27 cellular contexts compared by ENCODE assay signal in genomic region chr19:44717603-44718002, GRCh38. TPM values are rescaled to one million over a fixed set of nuclear protein-coding genes. Genes with fewer than 3 reads are reported as not detected.
DNase-seq lines count a peak whose midpoint lies in the region; ATAC-seq and TF ChIP-seq lines count a peak whose summit lies in the region.
"Had no signal": no experiment of that assay in that cellular context is flagged by ENCODE, and none has a peak within 500 bp of the region (broad histone marks: within the 10 kb centered on the region; RNA-seq: fewer than 3 reads in every experiment).

No MANE protein-coding gene starts in this region.

- no peak overlapping the region for H2BK120ac ChIP-seq in mesenchymal stem cell (ENCODE audit: low read depth, low read length)

- H3K18ac ChIP-seq in mesenchymal stem cell (ENCODE audit: low read depth in 1 of 2, low read length in 2 of 2): peak overlapping the region in 1 of 2 experiments; percentile 55

- peaks cover 4 to 46% (median 23%) of the 10 kb centered on the region in 12 donors for H3K4me1 ChIP-seq in heart left ventricle
- peaks cover 28 to 29% of the 10 kb centered on the region in 2 donors for H3K4me1 ChIP-seq in adrenal gland (replicated peaks in 1 of 2)
- peaks cover 17% of the 10 kb centered on the region for H3K4me1 ChIP-seq in mesenchymal stem cell (ENCODE audit: control insufficient read depth, insufficient read depth, low read depth, low read length)
- peaks cover 21 to 41% (median 35%) of the 10 kb centered on the region in 4 donors for H3K4me1 ChIP-seq in upper lobe of left lung

- H3K4me3 ChIP-seq in heart left ventricle (peak overlapping the region in 4 of 12 donors; percentile 30 to 47 (median 40)), adrenal gland (no peak overlapping the region), mesenchymal stem cell (ENCODE audit: insufficient read depth in 1 of 2, low read depth in 1 of 2, low read length in 2 of 2) (no peak overlapping the region), upper lobe of left lung (peak overlapping the region in 1 of 4 donors; percentile 28)

- peak overlapping the region; percentile 71 for H3K9ac ChIP-seq in mesenchymal stem cell (ENCODE audit: low read length)

- WGBS in heart left ventricle, 4 donors: 87 to 92% (median 92%) methylated on average over 6 of the region's 6 CpGs
- 84 to 93% (median 91%) methylated on average over 5 to 6 of the region's 6 CpGs for WGBS in adrenal gland, 4 donors
- 89% methylated on average over 3 of the region's 6 CpGs for WGBS in mesenchymal stem cell
- 80 to 81% methylated on average over 6 of the region's 6 CpGs for WGBS in upper lobe of left lung, 2 donors

- H3K23ac ChIP-seq in mesenchymal stem cell (ENCODE audit: low read length in 2 of 2): no peak overlapping the region

- TF ChIP-seq EP300 in upper lobe of left lung (IDR thresholded peaks at IDR 0.05): no peak

- no peak overlapping the region for H2BK5ac ChIP-seq in mesenchymal stem cell (ENCODE audit: low read depth, low read length, poor library complexity, severe bottlenecking)

- peak overlapping the region; percentile 39 to 96 (median 81) for H3K27ac ChIP-seq in heart left ventricle
- peak overlapping the region in 4 of 5 donors; percentile 71 to 93 (median 92) for H3K27ac ChIP-seq in adrenal gland
- H3K27ac ChIP-seq in mesenchymal stem cell (ENCODE audit: low read length, poor library complexity, severe bottlenecking): no peak overlapping the region
- H3K27ac ChIP-seq in upper lobe of left lung: peak overlapping the region in 3 of 4 donors; percentile 84 to 91 (median 90)
- H3K27ac ChIP-seq: HL-60, WERI-Rb-1 had no signal

- H3K4me2 ChIP-seq in mesenchymal stem cell (ENCODE audit: low read length, poor library complexity, severe bottlenecking): no peak overlapping the region

- no peaks in the 10 kb centered on the region for H3K79me1 ChIP-seq in mesenchymal stem cell (replicated peaks; ENCODE audit: low read length, poor library complexity, severe bottlenecking)

- intact Hi-C loops in heart left ventricle (cut with DNase I) (loop anchor here in 1 of 10 donors (1.0 kb wide), 1 partner anchor 22 kb away; no protein-coding TSS in a partner anchor), cardiac septum (cut with DNase I) (loop anchor here (2.0 kb wide), 1 partner anchor 29 kb away; no protein-coding TSS in a partner anchor), adrenal gland (cut with DNase I) (no loop called here)

- DNase-seq in heart left ventricle (no peak), cardiac septum (ENCODE audit: low spot score) (no peak), adrenal gland (no peak), mesenchymal stem cell (no peak), upper lobe of left lung (no peak), foreskin melanocyte (no peak)
- DNase-seq: 8988T; activated CD4-positive, alpha-beta T cell treated with anti-CD3 and anti-CD28 coated beads, Interleukin-2, amount 10 ng/mL, durations not matched to agents 24 days and 14 days; activated gamma-delta T cell treated with Interleukin-2 at 50 U/mL for 16 hours; activated T-cell treated with anti-CD3 and anti-CD28 coated beads, Interleukin-2, amount 50 U/mL, for 24 hours; CD4-positive, CD25-positive, alpha-beta regulatory T cell; effector CD4-positive, alpha-beta T cell; HFFc6; Kasumi-1; midbrain; naive thymus-derived CD8-positive, alpha-beta T cell; NCI-H1436 treated with DMSO at 0.1 percent for 48 hours; NCI-H2107; NCI-H446 treated with DMSO at 0.1 percent for 48 hours; small intestine; T-helper 9 cell; WERI-Rb-1 had no signal

- H3K27me3 ChIP-seq in heart left ventricle (no peaks in the 10 kb centered on the region), adrenal gland (no peaks in the 10 kb centered on the region), mesenchymal stem cell (ENCODE audit: control insufficient read depth in 1 of 2, insufficient read depth in 1 of 2, low read length in 2 of 2) (no peaks in the 10 kb centered on the region), upper lobe of left lung (no peaks in the 10 kb centered on the region)

- no peak overlapping the region for H4K91ac ChIP-seq in mesenchymal stem cell (ENCODE audit: low read length)

- H3K4ac ChIP-seq in mesenchymal stem cell (ENCODE audit: low read depth in 1 of 2, low read length in 2 of 2): no peak overlapping the region

- ATAC-seq in heart left ventricle: no peak
- no peak for ATAC-seq in upper lobe of left lung (ENCODE audit: low FRiP score in 2 of 2)
- ATAC-seq in HG03432 (IDR thresholded peaks at IDR 0.05; ENCODE audit: unreplicated experiment): no peak
- ATAC-seq in GM18520 (IDR thresholded peaks at IDR 0.05; ENCODE audit: unreplicated experiment): no peak
- ATAC-seq: naive thymus-derived CD8-positive, alpha-beta T cell had no signal

- H3K9me3 ChIP-seq in heart left ventricle (peaks cover 0 to 10% (median 3%) of the 10 kb centered on the region in 12 donors), adrenal gland (replicated peaks in 1 of 3) (no peaks in the 10 kb centered on the region), mesenchymal stem cell (ENCODE audit: control insufficient read depth, low read length) (peaks cover 5% of the 10 kb centered on the region), upper lobe of left lung (peaks cover 0 to 5% (median 2%) of the 10 kb centered on the region in 4 donors)

- no peak overlapping the region for H2AFZ ChIP-seq in mesenchymal stem cell (ENCODE audit: low read depth, low read length)

- H2BK15ac ChIP-seq in mesenchymal stem cell (ENCODE audit: low read depth, poor library complexity, severe bottlenecking): no peak overlapping the region

- H3K14ac ChIP-seq in mesenchymal stem cell (ENCODE audit: low read length in 2 of 2): no peak overlapping the region

- TF ChIP-seq POLR2A in heart left ventricle (IDR thresholded peaks at IDR 0.05): no peak
- no peak for TF ChIP-seq POLR2A in adrenal gland (IDR thresholded peaks at IDR 0.05)
- no peak for TF ChIP-seq POLR2A in upper lobe of left lung (IDR thresholded peaks at IDR 0.05)

- no peak overlapping the region for H4K8ac ChIP-seq in mesenchymal stem cell (ENCODE audit: low read length)

- no peak for TF ChIP-seq CTCF in heart left ventricle (IDR thresholded peaks at IDR 0.05)
- no peak for TF ChIP-seq CTCF in adrenal gland (IDR thresholded peaks at IDR 0.05)
- TF ChIP-seq CTCF in upper lobe of left lung (IDR thresholded peaks at IDR 0.05): no peak

- H3K36me3 ChIP-seq in heart left ventricle (no peaks in the 10 kb centered on the region), adrenal gland (replicated peaks in 1 of 2) (no peaks in the 10 kb centered on the region), mesenchymal stem cell (ENCODE audit: control insufficient read depth in 1 of 2, insufficient read depth in 2 of 2, low read depth in 1 of 2, low read length in 2 of 2) (no peaks in the 10 kb centered on the region), upper lobe of left lung (no peaks in the 10 kb centered on the region)
- H3K36me3 ChIP-seq: WERI-Rb-1 had no signal

- peak overlapping the region; percentile 67 for H2AK5ac ChIP-seq in mesenchymal stem cell (ENCODE audit: low read length, severe bottlenecking)

- peak overlapping the region in 1 of 2 experiments; percentile 86 for H2BK12ac ChIP-seq in mesenchymal stem cell (ENCODE audit: low read length in 2 of 2)

RNA-seq across cellular contexts. Expression of gene CEACAM16, which starts 18.7 kb away (rescaled TPM):
- total RNA-seq in heart left ventricle (not detected), cardiac septum (not detected), adrenal gland (under 1 TPM in 3 of 8 donors, not detected in 5; 0.27 to 0.69 (median 0.30) TPM), upper lobe of left lung (not detected)
- polyA plus RNA-seq in heart left ventricle (not detected), adrenal gland (1 to 10 TPM in 1 of 3 donors, under 1 TPM in 1, not detected in 1; 0.57 to 1.4 TPM)
- not detected for polyA plus RNA-seq in mesenchymal stem cell (2013, experiment 1 of 2)
- not detected for polyA plus RNA-seq in mesenchymal stem cell (2013, experiment 2 of 2)
- total RNA-seq: activated CD4-positive, alpha-beta T cell treated with anti-CD3 and anti-CD28 coated beads, Interleukin-2, amount 10 ng/mL, durations not matched to agents 24 days and 14 days; CD4-positive, CD25-positive, alpha-beta regulatory T cell; epithelial cell of proximal tubule; HFFc6; naive thymus-derived CD8-positive, alpha-beta T cell; urinary bladder had no signal
- polyA plus RNA-seq: CD4-positive, CD25-positive, alpha-beta regulatory T cell; naive thymus-derived CD8-positive, alpha-beta T cell; small intestine; urinary bladder had no signal

RNA-seq across cellular contexts. Expression of gene BCL3, which starts 30.9 kb away (rescaled TPM):
- total RNA-seq in heart left ventricle: 10 to 100 TPM; 11.7 to 90.5 (median 22.9) TPM
- polyA plus RNA-seq in heart left ventricle: 10 to 100 TPM; 18.6 to 18.9 TPM
- 41.5 TPM for total RNA-seq in cardiac septum
- total RNA-seq in adrenal gland: 10 to 100 TPM; 32.3 to 85.1 (median 52.1) TPM
- polyA plus RNA-seq in adrenal gland: 100 to 1,000 TPM in 1 of 3 donors, 10 to 100 TPM in 2; 10.2 to 120 (median 45.9) TPM
- polyA plus RNA-seq in mesenchymal stem cell (2013, experiment 1 of 2): 48.8 TPM
- polyA plus RNA-seq in mesenchymal stem cell (2013, experiment 2 of 2): 47.7 TPM
- total RNA-seq in upper lobe of left lung: 100 to 1,000 TPM in 2 of 6 donors, 10 to 100 TPM in 4; 31.1 to 114 (median 71.6) TPM

RNA-seq across cellular contexts. Expression of gene CEACAM19, which starts 46.3 kb away (rescaled TPM):
- total RNA-seq in heart left ventricle (1 to 10 TPM; 1.9 to 8.3 (median 5.1) TPM), cardiac septum (7.6 TPM), adrenal gland (10 to 100 TPM in 1 of 8 donors, 1 to 10 TPM in 7; 1.6 to 11.0 (median 2.7) TPM), upper lobe of left lung (10 to 100 TPM in 2 of 6 donors, 1 to 10 TPM in 4; 2.8 to 13.6 (median 7.2) TPM)
- polyA plus RNA-seq in heart left ventricle (10 to 100 TPM in 1 of 2 donors, 1 to 10 TPM in 1; 5.1 to 12.8 TPM), adrenal gland (10 to 100 TPM in 2 of 3 donors, 1 to 10 TPM in 1; 2.2 to 38.2 (median 26.4) TPM)
- 2.2 TPM for polyA plus RNA-seq in mesenchymal stem cell (2013, experiment 1 of 2)
- 1.8 TPM for polyA plus RNA-seq in mesenchymal stem cell (2013, experiment 2 of 2)
- total RNA-seq: CD4-positive, CD25-positive, alpha-beta regulatory T cell had no signal
- polyA plus RNA-seq: CD4-positive, CD25-positive, alpha-beta regulatory T cell had no signal
